10 cellular contexts compared by ENCODE assay signal in the genomic region with DNA sequence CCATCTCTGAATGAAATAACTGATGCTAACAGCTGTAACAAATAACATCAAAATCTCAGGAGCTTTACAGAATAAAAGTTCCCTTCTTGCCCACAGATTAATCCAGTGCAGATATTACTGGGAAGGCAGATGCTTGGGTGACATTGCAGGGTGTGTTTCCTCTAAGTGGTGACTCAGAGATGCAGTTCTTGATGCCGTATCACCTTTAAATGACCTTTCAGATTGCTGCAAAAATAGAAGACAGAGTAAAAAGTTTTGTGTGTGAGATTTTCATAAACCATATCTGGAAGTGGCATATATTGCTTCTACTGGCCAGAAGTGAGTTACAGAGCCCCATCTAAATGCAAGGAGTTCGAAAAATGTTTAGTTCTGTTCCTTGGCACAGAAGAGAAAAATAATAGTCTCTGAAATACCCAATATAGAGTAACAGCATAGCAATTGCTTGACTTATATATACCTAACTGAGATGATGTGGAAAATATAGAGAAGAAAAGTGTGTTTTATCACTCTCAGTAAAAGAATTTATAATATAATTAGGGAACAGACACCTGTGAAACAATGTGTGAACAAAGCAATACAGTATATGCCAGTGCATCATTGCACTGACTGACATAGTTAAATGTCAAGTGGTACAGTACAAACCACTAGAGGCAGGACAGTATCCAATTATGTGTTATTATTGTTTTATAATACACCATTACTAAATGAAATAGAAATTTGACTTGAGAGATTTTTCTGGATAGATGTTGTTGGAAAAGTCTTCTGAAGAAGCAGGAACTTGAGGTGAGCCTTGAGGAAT.
DNase-seq lines count a peak whose midpoint lies in the region; ATAC-seq and TF ChIP-seq lines count a peak whose summit lies in the region.
"Had no signal": no experiment of that assay in that cellular context is flagged by ENCODE, and none has a peak within 500 bp of the region (broad histone marks: within the 10 kb centered on the region; RNA-seq: fewer than 3 reads in every experiment).

No MANE protein-coding gene starts in this region.

- ATAC-seq in GM21786 (IDR thresholded peaks at IDR 0.05; ENCODE audit: unreplicated experiment) (peak; percentile 50), IMR-90 (ENCODE audit: low read depth) (no peak)

- no peak overlapping the region for H4K5ac ChIP-seq in IMR-90 (ENCODE audit: low read depth, low read length)

- no peak overlapping the region for H2AK9ac ChIP-seq in IMR-90 (replicated peaks; ENCODE audit: low read depth, low read length, poor library complexity)

- H3K9ac ChIP-seq in IMR-90 (ENCODE audit: low read depth, low read length): no peak overlapping the region

- H2AFZ ChIP-seq in IMR-90 (replicated peaks; ENCODE audit: low read length, poor library complexity) (no peak overlapping the region), OCI-LY7 (ENCODE audit: low read length) (no peak overlapping the region)

- H3K18ac ChIP-seq in IMR-90 (ENCODE audit: low read depth, low read length): no peak overlapping the region

- TF ChIP-seq CTCF in IMR-90 (conservative IDR thresholded peaks at IDR 0.05; ENCODE audit: low read depth, low read length): no peak
- no peak for TF ChIP-seq CTCF in OCI-LY7 (conservative IDR thresholded peaks at IDR 0.05; ENCODE audit: low read length)

- no peak overlapping the region for H4K8ac ChIP-seq in IMR-90 (ENCODE audit: low read depth in 2 of 2, low read length in 2 of 2)

- no peaks in the 10 kb centered on the region for H3K36me3 ChIP-seq in IMR-90 (ENCODE audit: control insufficient read depth, insufficient read depth, low read length)
- no peaks in the 10 kb centered on the region for H3K36me3 ChIP-seq in OCI-LY7 (ENCODE audit: insufficient read depth, low read length)
- H3K36me3 ChIP-seq: thoracic aorta had no signal

- H3K27me3 ChIP-seq in IMR-90 (ENCODE audit: control insufficient read depth, insufficient read depth, low read length): no peaks in the 10 kb centered on the region

- no peak overlapping the region for H3K4ac ChIP-seq in IMR-90 (ENCODE audit: low read depth, low read length)

- TF ChIP-seq POLR2A in IMR-90 (IDR thresholded peaks at IDR 0.05; ENCODE audit: low read depth, low read length): no peak

- no peak for TF ChIP-seq RAD21 in IMR-90 (IDR thresholded peaks at IDR 0.05; ENCODE audit: low read length)

- H2BK120ac ChIP-seq in IMR-90 (ENCODE audit: low read depth, low read length): no peak overlapping the region

- no peak overlapping the region for H3K14ac ChIP-seq in IMR-90 (replicated peaks; ENCODE audit: low read depth, low read length)

- POLR2A ChIA-PET in IMR-90 (lab: Charles Lee; ENCODE audit: unreplicated experiment): no interaction called here
- POLR2A ChIA-PET in OCI-LY7 (lab: Charles Lee): interaction anchor here (0.7 to 1.0 kb wide), 3 partner anchors 10 to 502 kb away, joined by 3 read pairs; no protein-coding TSS in a partner anchor

- dilution Hi-C loops in IMR-90 (cut with HindIII; ENCODE audit: low sequenced_read_pairs, unreplicated experiment): no loop called here

- WGBS in IMR-90 (ENCODE audit: extremely low coverage in 2 of 2, insufficient read length in 1 of 2), 2 experiments: no CpG with 5 or more reads among the region's 2 CpGs

- H3K23ac ChIP-seq in IMR-90 (ENCODE audit: low read depth, low read length): no peak overlapping the region

- H3K27ac ChIP-seq in IMR-90 (ENCODE audit: insufficient read depth, low read length) (no peak overlapping the region), OCI-LY7 (ENCODE audit: low read depth, low read length, poor library complexity, severe bottlenecking) (no peak overlapping the region)
- H3K27ac ChIP-seq: thoracic aorta had no signal

- H3K9me1 ChIP-seq in IMR-90 (ENCODE audit: insufficient read depth, low read length): no peaks in the 10 kb centered on the region

- in situ Hi-C loops in IMR-90 (cut with MboI; ENCODE audit: low sequenced_read_pairs): no loop called here

- BruUV-seq in IMR-90 (replicated peaks; lab: Mats Ljungman, UMichigan) (no TSS peak), OCI-LY7 (replicated peaks; lab: Mats Ljungman, UMichigan) (no TSS peak)

- CTCF ChIA-PET in IMR-90 (lab: Yijun Ruan, JAX) (no interaction called here), OCI-LY7 (lab: Charles Lee; ENCODE audit: unreplicated experiment) (no interaction called here)

- no peak overlapping the region for H3K56ac ChIP-seq in IMR-90 (ENCODE audit: extremely low read depth, insufficient read depth, low read length)

- no peaks in the 10 kb centered on the region for H3K9me2 ChIP-seq in OCI-LY7 (ENCODE audit: insufficient read depth, low read length)

- H3K9me3 ChIP-seq in IMR-90 (ENCODE audit: control insufficient read depth, insufficient read depth, low read length) (no peaks in the 10 kb centered on the region), OCI-LY7 (ENCODE audit: low read length) (no peaks in the 10 kb centered on the region)
- H3K9me3 ChIP-seq: thoracic aorta had no signal

- no peaks in the 10 kb centered on the region for H4K20me1 ChIP-seq in IMR-90 (ENCODE audit: insufficient read depth, low read length)
- H4K20me1 ChIP-seq in OCI-LY7 (ENCODE audit: insufficient read depth, low read length): no peaks in the 10 kb centered on the region

- no peaks in the 10 kb centered on the region for H3K79me1 ChIP-seq in IMR-90 (ENCODE audit: low read depth in 1 of 2, low read length in 2 of 2)

- no peak overlapping the region for H3K4me3 ChIP-seq in IMR-90 (ENCODE audit: insufficient read depth, low read depth, low read length)
- no peak overlapping the region for H3K4me3 ChIP-seq in OCI-LY7 (ENCODE audit: low read depth, low read length, poor library complexity, severe bottlenecking)
- H3K4me3 ChIP-seq: thoracic aorta had no signal

- H3K4me1 ChIP-seq in IMR-90 (ENCODE audit: control insufficient read depth, insufficient read depth, low read length): no peaks in the 10 kb centered on the region
- peaks cover 26% of the 10 kb centered on the region for H3K4me1 ChIP-seq in OCI-LY7 (ENCODE audit: insufficient read depth, low read length, poor library complexity, severe bottlenecking)

- intact Hi-C loops in IMR-90 (cut with micrococcal nuclease) (no loop called here), OCI-LY7 (cut with micrococcal nuclease; ENCODE audit: unreplicated experiment) (no loop called here)

- DNase-seq in NK-92 treated with Interleukin-12 subunit alpha and Interleukin-12 subunit beta, amount 100 ng/mL, for 24 hours (lab: John Stamatoyannopoulos, UW): peak; percentile 7
- DNase-seq in NK-92 (lab: John Stamatoyannopoulos, UW; ENCODE audit: unreplicated experiment): no peak
- DNase-seq in IMR-90: peak; percentile 32
- peak; percentile 2 for DNase-seq in hepatic stellate cell (ENCODE audit: low spot score)
- DNase-seq in OCI-LY7 (ENCODE audit: low spot score): no peak
- no peak for DNase-seq in retina
- DNase-seq in NCI-H1436 treated with DMSO at 0.1 percent for 48 hours (lab: John Stamatoyannopoulos, UW): no peak
- DNase-seq: T-cell had no signal

- no peaks in the 10 kb centered on the region for H3K79me2 ChIP-seq in OCI-LY7 (ENCODE audit: insufficient read depth, low read depth, low read length)

- no peak overlapping the region for H2BK5ac ChIP-seq in IMR-90 (ENCODE audit: low read depth, low read length, poor library complexity, severe bottlenecking)

- no peak overlapping the region for H2BK20ac ChIP-seq in IMR-90 (ENCODE audit: low read depth, low read length)

- H2AK5ac ChIP-seq in IMR-90 (ENCODE audit: low read depth, low read length): no peak overlapping the region

- H3K4me2 ChIP-seq in IMR-90 (ENCODE audit: low read depth, low read length): no peak overlapping the region
- no peak overlapping the region for H3K4me2 ChIP-seq in OCI-LY7 (ENCODE audit: low read length)

- H4K91ac ChIP-seq in IMR-90 (ENCODE audit: insufficient read depth, low read depth, low read length): no peak overlapping the region

- no peak overlapping the region for H2BK15ac ChIP-seq in IMR-90 (ENCODE audit: low read depth, low read length)

TF ChIP-seq in IMR-90, 13 proteins besides CTCF, POLR2A, EP300 and RAD21:
- TF ChIP-seq CHD1 (IDR thresholded peaks at IDR 0.05; ENCODE audit: low read depth, low read length) (no peak), FOS (IDR thresholded peaks at IDR 0.05; ENCODE audit: low read depth, low read length) (no peak), MXI1 (IDR thresholded peaks at IDR 0.05; ENCODE audit: borderline replicate concordance, low read depth, low read length) (no peak)

Comparison
In these comparisons a context has a peak if more than half of its experiments do, and no peak if none do; other contexts are left out.
1. DNase-seq: peak in NK-92 treated with Interleukin-12 subunit alpha and Interleukin-12 subunit beta, amount 100 ng/mL, for 24 hours (single experiment), IMR-90 (single experiment) and hepatic stellate cell (single experiment); none in NK-92 (single experiment), OCI-LY7 (single experiment), retina (single experiment) and NCI-H1436 treated with DMSO at 0.1 percent for 48 hours (single experiment).